In the genomic region with DNA sequence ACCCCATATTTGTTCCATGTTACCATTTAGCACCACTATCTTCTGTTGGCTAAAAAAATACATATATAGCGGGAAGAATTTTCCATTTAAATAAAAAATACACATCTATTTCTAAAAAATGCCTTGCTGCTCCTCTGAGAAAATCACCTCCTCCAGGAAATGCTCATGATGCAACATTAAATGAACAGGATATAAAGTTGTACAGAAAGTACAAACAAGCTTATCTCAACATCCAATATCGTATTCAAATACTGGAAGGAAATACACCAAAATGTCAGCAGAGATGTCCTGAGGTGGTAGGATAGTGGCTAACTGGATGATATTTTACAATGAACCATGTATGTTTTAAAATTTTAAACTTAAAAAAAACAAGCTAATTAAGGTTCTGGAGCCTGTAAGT, we compare ENCODE assay signal across 15 cellular contexts. TPM values are rescaled to one million over a fixed set of nuclear protein-coding genes. Genes with fewer than 3 reads are reported as not detected.
A peak's percentile ranks its signal among the peaks of the same experiment; 100 is the strongest.
DNase-seq lines count a peak whose midpoint lies in the region; ATAC-seq, FAIRE-seq and TF ChIP-seq lines count a peak whose summit lies in the region.
"Had no signal": no experiment of that assay in that cellular context is flagged by ENCODE, and none has a peak within 500 bp of the region (broad histone marks: within the 10 kb centered on the region; RNA-seq: fewer than 3 reads in every experiment).

No MANE protein-coding gene starts in this region.

- POLR2A ChIA-PET in CD8-positive, alpha-beta memory T cell (lab: Charles Lee), result interaction anchor here (0.8 to 1.1 kb wide), 2 partner anchors 22 to 60 kb away, joined by 3 read pairs; partner anchors contain the start of gene GNA13

- TF ChIP-seq POLR2A in Peyer's patch (IDR thresholded peaks at IDR 0.05), result no peak

- H3K36me3 ChIP-seq in CD8-positive, alpha-beta memory T cell (ENCODE audit: insufficient read depth, low read length), result no peaks in the 10 kb centered on the region
- H3K36me3 ChIP-seq in keratinocyte (ENCODE audit: control insufficient read depth in 2 of 2, extremely low read depth in 1 of 2, insufficient read depth in 2 of 2, low read length in 2 of 2), result peaks cover 0 to 4% of the 10 kb centered on the region in 2 experiments
- H3K36me3 ChIP-seq in Peyer's patch, result no peaks in the 10 kb centered on the region
- H3K36me3 ChIP-seq in upper lobe of right lung, result no peaks in the 10 kb centered on the region

- H3K9me3 ChIP-seq in CD8-positive, alpha-beta memory T cell (ENCODE audit: low read length), result no peaks in the 10 kb centered on the region
- no peaks in the 10 kb centered on the region for H3K9me3 ChIP-seq in keratinocyte (ENCODE audit: control insufficient read depth, low read depth, low read length)
- no peaks in the 10 kb centered on the region for H3K9me3 ChIP-seq in Peyer's patch
- H3K9me3 ChIP-seq in upper lobe of right lung, result no peaks in the 10 kb centered on the region

- no peak for DNase-seq in CD8-positive, alpha-beta memory T cell
- no peak for DNase-seq in activated T-helper 2 cell treated with anti-CD3 and anti-CD28 coated beads, Interferon-gamma antibody, Interleukin-2, Interleukin-4, amounts not matched to agents 10 μg/mL and 5 μg/mL and 100 μg/mL, durations not matched to agents 14 hours and 24 hours and 36 hours (ENCODE audit: low spot score)
- no peak for DNase-seq in keratinocyte (ENCODE audit: low read depth, low spot score)
- no peak for DNase-seq in Peyer's patch
- no peak for DNase-seq in upper lobe of right lung
- DNase-seq in AML-193 (lab: John Stamatoyannopoulos, UW), result no peak
- DNase-seq in NCI-H446 treated with DMSO at 0.1 percent for 48 hours (lab: John Stamatoyannopoulos, UW), result no peak
- DNase-seq: anterior cingulate cortex; foreskin keratinocyte; GDM1; HFFc6; NCI-H1048; NCI-H345; stimulated activated naive CD4-positive, alpha-beta T cell had no signal

- H3K4me2 ChIP-seq in keratinocyte (ENCODE audit: control insufficient read depth, extremely low read depth, insufficient read depth, low read depth, low read length), result peak overlapping the region; percentile 47

- no peaks in the 10 kb centered on the region for H3K9me3 Mint-ChIP-seq in CD8-positive, alpha-beta memory T cell
- no peaks in the 10 kb centered on the region for H3K9me3 Mint-ChIP-seq in activated T-helper 2 cell treated with anti-CD3 and anti-CD28 coated beads, Interferon-gamma antibody, Interleukin-2, Interleukin-4, amounts not matched to agents 10 μg/mL and 5 μg/mL and 100 μg/mL, durations not matched to agents 14 hours and 24 hours and 36 hours
- H3K9me3 Mint-ChIP-seq: HFFc6 had no signal

- ATAC-seq in upper lobe of right lung, result no peak
- ATAC-seq: foreskin keratinocyte had no signal

- no peaks in the 10 kb centered on the region for H3K9me1 ChIP-seq in keratinocyte (ENCODE audit: control insufficient read depth, extremely low read depth, insufficient read depth, low read length)

- H3K27me3 Mint-ChIP-seq in CD8-positive, alpha-beta memory T cell, result peaks cover 0 to 2% of the 10 kb centered on the region in 2 donors
- H3K27me3 Mint-ChIP-seq in activated T-helper 2 cell treated with anti-CD3 and anti-CD28 coated beads, Interferon-gamma antibody, Interleukin-2, Interleukin-4, amounts not matched to agents 10 μg/mL and 5 μg/mL and 100 μg/mL, durations not matched to agents 14 hours and 24 hours and 36 hours (ENCODE audit: low read depth), result no peaks in the 10 kb centered on the region

- no peaks in the 10 kb centered on the region for H3K27me3 ChIP-seq in CD8-positive, alpha-beta memory T cell (ENCODE audit: insufficient read depth, low read length, poor library complexity, severe bottlenecking)
- H3K27me3 ChIP-seq in keratinocyte (ENCODE audit: control insufficient read depth, extremely low read depth, insufficient read depth, low read length) (no peaks in the 10 kb centered on the region), Peyer's patch (no peaks in the 10 kb centered on the region), upper lobe of right lung (no peaks in the 10 kb centered on the region)
- H3K27me3 ChIP-seq: foreskin keratinocyte had no signal

- peaks cover 12% of the 10 kb centered on the region for H4K20me1 ChIP-seq in keratinocyte (ENCODE audit: control insufficient read depth, extremely low read depth, insufficient read depth, low read length)

- H3K27ac Mint-ChIP-seq in CD8-positive, alpha-beta memory T cell, result peak overlapping the region in 7 of 8 donors; percentile 17 to 76 (median 33)
- H3K27ac Mint-ChIP-seq in activated T-helper 2 cell treated with anti-CD3 and anti-CD28 coated beads, Interferon-gamma antibody, Interleukin-2, Interleukin-4, amounts not matched to agents 10 μg/mL and 5 μg/mL and 100 μg/mL, durations not matched to agents 14 hours and 24 hours and 36 hours, result peak overlapping the region; percentile 5
- H3K27ac Mint-ChIP-seq: HFFc6 had no signal

- dilution Hi-C loops in keratinocyte (cut with MboI; ENCODE audit: extremely low pct_ligation_motif_present, low sequenced_read_pairs), result no loop called here

- H3K4me3 Mint-ChIP-seq in CD8-positive, alpha-beta memory T cell, result peak overlapping the region in 3 of 7 donors; percentile 5 to 19 (median 6)
- H3K4me3 Mint-ChIP-seq in activated T-helper 2 cell treated with anti-CD3 and anti-CD28 coated beads, Interferon-gamma antibody, Interleukin-2, Interleukin-4, amounts not matched to agents 10 μg/mL and 5 μg/mL and 100 μg/mL, durations not matched to agents 14 hours and 24 hours and 36 hours (ENCODE audit: low read depth), result no peak overlapping the region
- H3K4me3 Mint-ChIP-seq: HFFc6 had no signal

- peaks cover 0 to 42% (median 15%) of the 10 kb centered on the region in 3 donors for H3K36me3 Mint-ChIP-seq in CD8-positive, alpha-beta memory T cell
- H3K36me3 Mint-ChIP-seq in activated T-helper 2 cell treated with anti-CD3 and anti-CD28 coated beads, Interferon-gamma antibody, Interleukin-2, Interleukin-4, amounts not matched to agents 10 μg/mL and 5 μg/mL and 100 μg/mL, durations not matched to agents 14 hours and 24 hours and 36 hours (ENCODE audit: low read depth), result peaks cover 54% of the 10 kb centered on the region

- H2AFZ ChIP-seq in keratinocyte (ENCODE audit: control insufficient read depth, low read length), result no peak overlapping the region

- CTCF ChIA-PET in CD8-positive, alpha-beta memory T cell (lab: Charles Lee), result interaction anchor here (1.4 to 2.9 kb wide), 4 partner anchors 11 to 65 kb away, joined by 3 to 9 read pairs (median 6); no protein-coding TSS in a partner anchor

- H3K27ac ChIP-seq in 22Rv1 (peak overlapping the region; percentile 16), keratinocyte (ENCODE audit: control insufficient read depth, insufficient read depth, low read length) (peak overlapping the region; percentile 18), Peyer's patch (peak overlapping the region in 1 of 4 donors; percentile 4), upper lobe of right lung (no peak overlapping the region)
- no peak overlapping the region for H3K27ac ChIP-seq in CD8-positive, alpha-beta memory T cell (ENCODE audit: low read depth, low read length)
- H3K27ac ChIP-seq: foreskin keratinocyte had no signal

- no peak overlapping the region for H3K4me3 ChIP-seq in CD8-positive, alpha-beta memory T cell (ENCODE audit: low read length)
- H3K4me3 ChIP-seq in keratinocyte (ENCODE audit: control insufficient read depth in 2 of 3, extremely low read depth in 1 of 3, insufficient read depth in 2 of 3, low read depth in 1 of 3, low read length in 3 of 3) (no peak overlapping the region), Peyer's patch (no peak overlapping the region), upper lobe of right lung (no peak overlapping the region)

- no peak overlapping the region for H3K9ac ChIP-seq in keratinocyte (ENCODE audit: control insufficient read depth, extremely low read depth, insufficient read depth, low read length)

- TF ChIP-seq CTCF in 22Rv1 (IDR thresholded peaks at IDR 0.05) (no peak), keratinocyte (optimal IDR thresholded peaks at IDR 0.05 in 1 of 3, IDR thresholded peaks at IDR 0.05 in 1 of 3, conservative IDR thresholded peaks at IDR 0.05 in 1 of 3; ENCODE audit: extremely low read depth in 1 of 3, insufficient read depth in 2 of 3, low read length in 3 of 3) (no peak), Peyer's patch (IDR thresholded peaks at IDR 0.05) (no peak), upper lobe of right lung (IDR thresholded peaks at IDR 0.05) (no peak)

- intact Hi-C loops in activated T-helper 2 cell treated with anti-CD3 and anti-CD28 coated beads, Interferon-gamma antibody, Interleukin-2, Interleukin-4, amounts not matched to agents 10 μg/mL and 5 μg/mL and 100 μg/mL, durations not matched to agents 14 hours and 24 hours and 36 hours (cut with micrococcal nuclease), result no loop called here
- intact Hi-C loops in upper lobe of right lung (cut with DNase I), result no loop called here

- H3K79me2 ChIP-seq in keratinocyte (ENCODE audit: control insufficient read depth, insufficient read depth, low read length), result peaks cover 90% of the 10 kb centered on the region

- peaks cover 64 to 88% (median 72%) of the 10 kb centered on the region in 3 donors for H3K4me1 Mint-ChIP-seq in CD8-positive, alpha-beta memory T cell
- peaks cover 58% of the 10 kb centered on the region for H3K4me1 Mint-ChIP-seq in activated T-helper 2 cell treated with anti-CD3 and anti-CD28 coated beads, Interferon-gamma antibody, Interleukin-2, Interleukin-4, amounts not matched to agents 10 μg/mL and 5 μg/mL and 100 μg/mL, durations not matched to agents 14 hours and 24 hours and 36 hours (ENCODE audit: low read depth)

- peaks cover 66% of the 10 kb centered on the region for H3K4me1 ChIP-seq in CD8-positive, alpha-beta memory T cell (ENCODE audit: insufficient read depth, low read length)
- H3K4me1 ChIP-seq in keratinocyte (ENCODE audit: control insufficient read depth, extremely low read depth, insufficient read depth, low read length) (peaks cover 20% of the 10 kb centered on the region), Peyer's patch (peaks cover 0 to 52% (median 9%) of the 10 kb centered on the region in 4 donors), upper lobe of right lung (peaks cover 55% of the 10 kb centered on the region)

- no peak for FAIRE-seq in keratinocyte (lab: Jason Lieb, UNC)

RNA-seq across cellular contexts. Expression of gene GNA13, which starts 21.3 kb away (rescaled TPM):
- 10 to 100 TPM; 59.0 to 60.1 TPM for total RNA-seq in CD8-positive, alpha-beta memory T cell
- 48.2 TPM for polyA plus RNA-seq in CD8-positive, alpha-beta memory T cell
- 63.8 and 68.7 TPM in 2 replicates for total RNA-seq in activated T-helper 2 cell treated with anti-CD3 and anti-CD28 coated beads, Interferon-gamma antibody, Interleukin-2, Interleukin-4, amounts not matched to agents 10 μg/mL and 5 μg/mL and 100 μg/mL, durations not matched to agents 14 hours and 24 hours and 36 hours
- polyA plus RNA-seq in keratinocyte, result 23.6 to 38.9 TPM (median 27.3 TPM) in 3 replicates
- polyA plus RNA-seq in keratinocyte (2011; ENCODE audit: low read depth), result 12.4 TPM
- polyA plus RNA-seq in keratinocyte (2011; cell fraction: cytosol; rRNA removed), result 19.1 and 39.8 TPM in 2 replicates
- 16.0 and 23.5 TPM in 2 replicates for polyA plus RNA-seq in keratinocyte (2011; cell fraction: nucleus; rRNA removed)
- 20.7 and 23.7 TPM in 2 replicates for polyA plus RNA-seq in keratinocyte (2012; ENCODE audit: low replicate concordance)
- polyA minus RNA-seq in keratinocyte, result 13.7 to 58.7 TPM (median 32.2 TPM) in 3 replicates
- polyA minus RNA-seq in keratinocyte (2011; cell fraction: cytosol; rRNA and poly(A)+ RNA removed), result 26.9 TPM
- polyA minus RNA-seq in keratinocyte (2011; cell fraction: nucleus; rRNA and poly(A)+ RNA removed), result 18.5 and 31.6 TPM in 2 replicates
- 10 to 100 TPM; 49.5 to 72.0 (median 63.6) TPM for total RNA-seq in Peyer's patch
- total RNA-seq in upper lobe of right lung, result 51.3 TPM

Comparison
In these comparisons a context has a peak if more than half of its experiments do, and no peak if none do; other contexts are left out.
1. H3K27ac ChIP-seq: peak in 22Rv1 (single experiment) and keratinocyte (single experiment); none in CD8-positive, alpha-beta memory T cell (single experiment) and upper lobe of right lung (single experiment).